Comparison of ENCODE assay signal across 8 cellular contexts in the genomic region with DNA sequence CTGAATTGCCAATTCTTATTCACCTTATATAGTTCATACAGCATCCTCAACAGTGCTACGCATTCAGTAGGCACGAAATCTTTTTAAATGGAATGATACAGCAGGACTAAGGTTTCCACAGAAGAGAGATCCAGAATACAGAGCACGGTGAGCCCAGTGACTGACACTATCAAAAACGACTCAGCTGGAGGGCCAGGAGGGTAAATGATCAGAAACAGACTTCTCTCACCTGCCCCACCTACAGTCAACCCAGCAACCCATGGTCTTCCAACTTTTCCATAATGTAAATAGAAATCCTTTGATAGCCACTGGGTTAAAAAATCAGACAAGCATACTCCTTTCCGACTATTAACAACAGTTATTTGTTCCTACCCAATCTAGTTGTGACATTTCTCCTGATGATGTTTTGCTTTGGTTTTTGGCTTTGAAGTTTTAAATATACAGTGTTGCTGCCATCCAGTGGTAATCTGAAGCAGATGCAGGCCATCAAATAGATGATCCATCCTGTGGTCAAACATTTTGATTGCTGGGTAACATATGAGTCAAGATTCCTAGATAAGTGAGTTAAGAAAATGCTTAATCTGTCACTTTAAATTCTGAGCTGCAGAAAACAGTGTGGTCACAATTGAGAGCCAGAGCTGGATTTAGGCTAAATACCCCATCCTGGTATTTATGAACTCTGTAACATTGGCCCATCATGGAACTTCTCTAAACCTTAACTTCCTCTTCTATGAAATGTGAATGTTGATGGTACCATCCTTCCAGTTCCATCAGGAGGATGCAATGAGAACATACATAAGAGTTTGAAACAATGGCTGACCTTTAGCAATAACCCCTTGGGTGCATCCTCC. TPM values are rescaled to one million over a fixed set of nuclear protein-coding genes. Genes with fewer than 3 reads are reported as not detected.
A peak's percentile ranks its signal among the peaks of the same experiment; 100 is the strongest.
DNase-seq lines count a peak whose midpoint lies in the region; ATAC-seq and TF ChIP-seq lines count a peak whose summit lies in the region.

No MANE protein-coding gene starts in this region.

- H3K9me3 ChIP-seq in ovary, result no peaks in the 10 kb centered on the region

- in situ Hi-C loops in SK-MEL-5 (cut with HindIII; ENCODE audit: low pct_unique_long_range_greater_than_20kb, low sequenced_read_pairs), result no loop called here

- DNase-seq in DMS79 treated with DMSO at 0.1 percent for 48 hours (lab: John Stamatoyannopoulos, UW) (peak; percentile 90), NAMALWA (ENCODE audit: low spot score) (peak; percentile 37), SK-MEL-5 (ENCODE audit: low read depth, low spot score) (peak; percentile 67), fibroblast of gingiva (ENCODE audit: low read depth) (peak; percentile 26), ovary (no peak), mesenteric fat pad (ENCODE audit: low spot score) (no peak)

- H3K27me3 ChIP-seq in ovary, result no peaks in the 10 kb centered on the region

- ATAC-seq in GM21526 (IDR thresholded peaks at IDR 0.05; ENCODE audit: low FRiP score, unreplicated experiment) (peak; percentile 70), GM18519 (IDR thresholded peaks at IDR 0.05; ENCODE audit: low FRiP score, unreplicated experiment) (no peak)

- TF ChIP-seq POLR2A in ovary (IDR thresholded peaks at IDR 0.05), result no peak

- 43 to 51% (median 50%) methylated on average over 5 of the region's 5 CpGs for WGBS in ovary, 3 donors

- H3K27ac ChIP-seq in ovary, result no peak overlapping the region

- H3K4me1 ChIP-seq in ovary (ENCODE audit: insufficient read depth), result peaks cover 9% of the 10 kb centered on the region

- H3K4me3 ChIP-seq in ovary, result no peak overlapping the region

- peak; percentile 37 to 81 (median 80) for TF ChIP-seq CTCF in ovary (IDR thresholded peaks at IDR 0.05)

- no peak for TF ChIP-seq EP300 in ovary (IDR thresholded peaks at IDR 0.05)

- H3K36me3 ChIP-seq in ovary, result no peaks in the 10 kb centered on the region

- intact Hi-C loops in ovary (cut with DNase I), result loop anchor here in 3 of 4 donors (1.0 to 10.0 kb wide), 3 partner anchors 102 kb away; no protein-coding TSS in a partner anchor

RNA-seq across cellular contexts. Expression of gene GPHB5, which starts 42.0 kb away (rescaled TPM):
- total RNA-seq in SK-MEL-5 (2014; rRNA removed; shearing (Covaris generic)), result not detected in 2 replicates
- not detected in 2 replicates for polyA plus RNA-seq in SK-MEL-5 (2015; cell fraction: cytosol; rRNA removed)
- not detected in 2 replicates for polyA plus RNA-seq in SK-MEL-5 (2015; cell fraction: nucleus; rRNA removed)
- total RNA-seq in ovary (not detected), mesenteric fat pad (not detected)
- not detected for polyA plus RNA-seq in ovary

Comparison
In these comparisons a context has a peak if more than half of its experiments do, and no peak if none do; other contexts are left out.
1. DNase-seq: peak in DMS79 treated with DMSO at 0.1 percent for 48 hours (single experiment), NAMALWA (single experiment), SK-MEL-5 (single experiment) and fibroblast of gingiva (single experiment); none in ovary (0 of 5) and mesenteric fat pad (single experiment).